Comparison of ENCODE assay signal across 7 cellular contexts in the genomic region with DNA sequence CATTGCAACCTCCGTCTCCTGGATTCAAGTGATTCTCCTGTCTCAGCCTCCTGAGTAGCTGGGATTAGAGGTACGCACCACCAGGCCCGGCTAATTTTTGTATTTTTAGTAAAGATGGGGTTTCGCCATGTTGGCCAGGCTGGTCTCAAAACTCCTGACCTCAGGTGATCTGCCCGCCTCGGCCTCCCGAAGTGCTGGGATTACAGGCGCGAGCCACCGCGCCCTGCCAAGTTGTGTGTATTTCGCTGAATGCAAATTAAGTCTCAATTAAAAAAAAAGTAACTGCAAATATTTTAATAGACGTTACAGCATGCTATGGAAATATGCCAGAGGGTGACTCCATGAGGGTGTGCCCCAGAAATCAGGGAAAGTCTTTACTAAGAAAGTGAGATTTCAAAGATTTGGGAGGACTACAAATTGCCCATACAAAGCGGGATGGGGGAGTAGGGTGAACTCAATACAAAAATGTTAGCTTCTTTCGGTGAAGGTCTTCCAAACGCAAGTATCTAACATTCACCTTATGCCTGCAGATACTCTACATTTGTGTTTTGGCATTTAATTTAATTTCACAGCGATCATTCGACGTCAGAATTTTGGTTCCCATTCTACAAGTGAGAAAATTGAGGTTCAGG.
DNase-seq lines count a peak whose midpoint lies in the region; ATAC-seq lines count a peak whose summit lies in the region.

No MANE protein-coding gene starts in this region.

- peak overlapping the region; percentile 99 for H3K27ac ChIP-seq in HUES48 (ENCODE audit: low read depth, low read length)

- peak overlapping the region; percentile 97 for H3K9ac ChIP-seq in HUES48 (ENCODE audit: low read depth, low read length)

- no peak for ATAC-seq in stimulated activated naive CD8-positive, alpha-beta T cell treated with anti-CD3 and anti-CD28 coated beads, Interleukin-15, amount 100 ng/mL, for 72 hours
- no peak for ATAC-seq in GM18868 (IDR thresholded peaks at IDR 0.05; ENCODE audit: unreplicated experiment)

- peaks cover 5% of the 10 kb centered on the region for H3K4me1 Mint-ChIP-seq in activated T-helper 1 cell treated with anti-CD3 and anti-CD28 coated beads, Interleukin-12 subunit alpha, Interleukin-12 subunit beta, Interleukin-2, Interleukin-4 antibody, amounts not matched to agents 30 ng/mL and 10 ng/mL and 1 ng/mL, durations not matched to agents 14 hours and 24 hours and 36 hours (ENCODE audit: low read depth)
- H3K4me1 Mint-ChIP-seq in stimulated activated naive CD8-positive, alpha-beta T cell treated with anti-CD3 and anti-CD28 coated beads, Interleukin-15, amount 100 ng/mL, for 72 hours = peaks cover 10% of the 10 kb centered on the region

- no peak for DNase-seq in activated T-helper 1 cell treated with anti-CD3 and anti-CD28 coated beads, Interleukin-12 subunit alpha, Interleukin-12 subunit beta, Interleukin-2, Interleukin-4 antibody, amounts not matched to agents 30 ng/mL and 10 ng/mL and 1 ng/mL, durations not matched to agents 14 hours and 24 hours and 36 hours (ENCODE audit: low spot score)
- DNase-seq in stimulated activated naive CD8-positive, alpha-beta T cell treated with anti-CD3 and anti-CD28 coated beads, Interleukin-15, amount 100 ng/mL, for 72 hours = no peak
- no peak for DNase-seq in COLO668 (lab: John Stamatoyannopoulos, UW; ENCODE audit: unreplicated experiment)
- no peak for DNase-seq in NOMO-1 treated with DMSO at 0.1 percent for 48 hours (lab: John Stamatoyannopoulos, UW; ENCODE audit: unreplicated experiment)

- no peaks in the 10 kb centered on the region for H3K36me3 ChIP-seq in HUES48 (ENCODE audit: control insufficient read depth, insufficient read depth, low read length)

- peak overlapping the region; percentile 73 for H3K4me3 Mint-ChIP-seq in activated T-helper 1 cell treated with anti-CD3 and anti-CD28 coated beads, Interleukin-12 subunit alpha, Interleukin-12 subunit beta, Interleukin-2, Interleukin-4 antibody, amounts not matched to agents 30 ng/mL and 10 ng/mL and 1 ng/mL, durations not matched to agents 14 hours and 24 hours and 36 hours
- H3K4me3 Mint-ChIP-seq in stimulated activated naive CD8-positive, alpha-beta T cell treated with anti-CD3 and anti-CD28 coated beads, Interleukin-15, amount 100 ng/mL, for 72 hours = peak overlapping the region; percentile 61 to 82

- H3K9me3 ChIP-seq in HUES48 (ENCODE audit: control insufficient read depth, insufficient read depth, low read length) (no peaks in the 10 kb centered on the region), iPS-18c (ENCODE audit: control insufficient read depth, insufficient read depth, low read length) (no peaks in the 10 kb centered on the region)

- peaks cover 6% of the 10 kb centered on the region for H3K27me3 Mint-ChIP-seq in activated T-helper 1 cell treated with anti-CD3 and anti-CD28 coated beads, Interleukin-12 subunit alpha, Interleukin-12 subunit beta, Interleukin-2, Interleukin-4 antibody, amounts not matched to agents 30 ng/mL and 10 ng/mL and 1 ng/mL, durations not matched to agents 14 hours and 24 hours and 36 hours (ENCODE audit: insufficient read depth)
- H3K27me3 Mint-ChIP-seq in stimulated activated naive CD8-positive, alpha-beta T cell treated with anti-CD3 and anti-CD28 coated beads, Interleukin-15, amount 100 ng/mL, for 72 hours = no peaks in the 10 kb centered on the region

- no peaks in the 10 kb centered on the region for H3K9me3 Mint-ChIP-seq in activated T-helper 1 cell treated with anti-CD3 and anti-CD28 coated beads, Interleukin-12 subunit alpha, Interleukin-12 subunit beta, Interleukin-2, Interleukin-4 antibody, amounts not matched to agents 30 ng/mL and 10 ng/mL and 1 ng/mL, durations not matched to agents 14 hours and 24 hours and 36 hours
- no peaks in the 10 kb centered on the region for H3K9me3 Mint-ChIP-seq in stimulated activated naive CD8-positive, alpha-beta T cell treated with anti-CD3 and anti-CD28 coated beads, Interleukin-15, amount 100 ng/mL, for 72 hours

- peaks cover 4% of the 10 kb centered on the region for H3K36me3 Mint-ChIP-seq in activated T-helper 1 cell treated with anti-CD3 and anti-CD28 coated beads, Interleukin-12 subunit alpha, Interleukin-12 subunit beta, Interleukin-2, Interleukin-4 antibody, amounts not matched to agents 30 ng/mL and 10 ng/mL and 1 ng/mL, durations not matched to agents 14 hours and 24 hours and 36 hours (ENCODE audit: low read depth)

- intact Hi-C loops in activated T-helper 1 cell treated with anti-CD3 and anti-CD28 coated beads, Interleukin-12 subunit alpha, Interleukin-12 subunit beta, Interleukin-2, Interleukin-4 antibody, amounts not matched to agents 30 ng/mL and 10 ng/mL and 1 ng/mL, durations not matched to agents 14 hours and 24 hours and 36 hours (cut with micrococcal nuclease) = loop anchor here (2.0 to 10.0 kb wide), 2 partner anchors 139 to 435 kb away; no protein-coding TSS in a partner anchor

- H3K4me3 ChIP-seq in HUES48 (ENCODE audit: low read depth, low read length) = peak overlapping the region; percentile 75
- H3K4me3 ChIP-seq in iPS-18c (ENCODE audit: insufficient read depth, low read depth, low read length) = peak overlapping the region; percentile 68; the same call in 1 of the 2 replicates

- H3K4me1 ChIP-seq in HUES48 (ENCODE audit: control insufficient read depth, insufficient read depth, low read length) = 0 out of 2 replicates have a peak, but pooled peaks cover 11% of the 10 kb centered on the region

- no peaks in the 10 kb centered on the region for H3K27me3 ChIP-seq in HUES48 (ENCODE audit: control insufficient read depth, insufficient read depth, low read length)

- peak overlapping the region; percentile 29 for H3K27ac Mint-ChIP-seq in activated T-helper 1 cell treated with anti-CD3 and anti-CD28 coated beads, Interleukin-12 subunit alpha, Interleukin-12 subunit beta, Interleukin-2, Interleukin-4 antibody, amounts not matched to agents 30 ng/mL and 10 ng/mL and 1 ng/mL, durations not matched to agents 14 hours and 24 hours and 36 hours
- peak overlapping the region in 1 of 2 donors; percentile 6 for H3K27ac Mint-ChIP-seq in stimulated activated naive CD8-positive, alpha-beta T cell treated with anti-CD3 and anti-CD28 coated beads, Interleukin-15, amount 100 ng/mL, for 72 hours
